In the genomic region with DNA sequence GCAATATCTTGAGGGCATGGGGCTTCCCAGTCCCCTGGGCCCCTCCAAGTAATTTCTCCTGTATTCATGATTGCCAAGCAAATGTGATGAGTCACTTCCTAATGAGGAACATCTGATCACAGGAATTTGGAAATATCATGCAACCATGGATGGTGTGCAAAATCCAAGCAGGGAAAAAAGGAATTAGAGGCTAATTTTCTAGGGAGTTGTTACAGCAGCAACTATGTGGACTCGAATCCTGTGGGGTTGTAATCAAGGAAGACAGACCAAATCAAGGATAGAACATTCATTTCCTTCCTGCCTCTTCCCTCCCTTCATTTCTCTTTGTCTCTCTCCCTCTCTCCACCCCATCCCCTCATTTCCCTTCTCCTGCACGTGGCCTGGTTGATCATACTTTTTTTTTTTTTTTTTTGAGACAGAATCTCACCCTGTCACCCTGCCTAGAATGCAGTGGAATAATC, we compare ENCODE assay signal across 10 cellular contexts. TPM values are rescaled to one million over a fixed set of nuclear protein-coding genes. Genes with fewer than 3 reads are reported as not detected.
A peak's percentile ranks its signal among the peaks of the same experiment; 100 is the strongest.
DNase-seq lines count a peak whose midpoint lies in the region; ATAC-seq lines count a peak whose summit lies in the region.
"Had no signal": no experiment of that assay in that cellular context is flagged by ENCODE, and none has a peak within 500 bp of the region (broad histone marks: within the 10 kb centered on the region; RNA-seq: fewer than 3 reads in every experiment).

No MANE protein-coding gene starts in this region.

- peak overlapping the region; percentile 34 for H3K27ac Mint-ChIP-seq in activated naive CD8-positive, alpha-beta T cell
- no peak overlapping the region for H3K27ac Mint-ChIP-seq in activated naive CD8-positive, alpha-beta T cell treated with anti-CD3 and anti-CD28 coated beads for 36 hours
- H3K27ac Mint-ChIP-seq in dendritic cell treated with granulocyte-macrophage colony-stimulating factor and Interleukin-4, amounts not matched to agents 40 ng/mL and 50 ng/mL, for 4 days, result peak overlapping the region; percentile 20
- H3K27ac Mint-ChIP-seq: activated T-helper 17 cell treated with anti-CD3 and anti-CD28 coated beads, Interleukin-2, amount 50 U/mL, for 72 hours; stimulated activated naive CD8-positive, alpha-beta T cell treated with anti-CD3 and anti-CD28 coated beads, Interleukin-15, Interleukin-2, amounts not matched to agents 100 ng/mL and 50 ng/mL, for 24 hours had no signal

- H3K27me3 Mint-ChIP-seq in activated naive CD8-positive, alpha-beta T cell, result no peaks in the 10 kb centered on the region
- no peaks in the 10 kb centered on the region for H3K27me3 Mint-ChIP-seq in activated naive CD8-positive, alpha-beta T cell treated with anti-CD3 and anti-CD28 coated beads for 36 hours
- H3K27me3 Mint-ChIP-seq in dendritic cell treated with granulocyte-macrophage colony-stimulating factor and Interleukin-4, amounts not matched to agents 40 ng/mL and 50 ng/mL, for 4 days, result no peaks in the 10 kb centered on the region
- H3K27me3 Mint-ChIP-seq: activated T-helper 17 cell treated with anti-CD3 and anti-CD28 coated beads, Interleukin-2, amount 50 U/mL, for 72 hours; stimulated activated naive CD8-positive, alpha-beta T cell treated with anti-CD3 and anti-CD28 coated beads, Interleukin-15, Interleukin-2, amounts not matched to agents 100 ng/mL and 50 ng/mL, for 24 hours had no signal

- peaks cover 33% of the 10 kb centered on the region for H3K4me1 Mint-ChIP-seq in activated naive CD8-positive, alpha-beta T cell (ENCODE audit: low read depth)
- H3K4me1 Mint-ChIP-seq in activated naive CD8-positive, alpha-beta T cell treated with anti-CD3 and anti-CD28 coated beads for 36 hours, result peaks cover 15% of the 10 kb centered on the region
- H3K4me1 Mint-ChIP-seq in dendritic cell treated with granulocyte-macrophage colony-stimulating factor and Interleukin-4, amounts not matched to agents 40 ng/mL and 50 ng/mL, for 4 days (ENCODE audit: low read depth), result peaks cover 32% of the 10 kb centered on the region

- no peaks in the 10 kb centered on the region for H3K36me3 Mint-ChIP-seq in activated naive CD8-positive, alpha-beta T cell
- peaks cover 1% of the 10 kb centered on the region for H3K36me3 Mint-ChIP-seq in activated naive CD8-positive, alpha-beta T cell treated with anti-CD3 and anti-CD28 coated beads for 36 hours
- H3K36me3 Mint-ChIP-seq in dendritic cell treated with granulocyte-macrophage colony-stimulating factor and Interleukin-4, amounts not matched to agents 40 ng/mL and 50 ng/mL, for 4 days (ENCODE audit: low read depth), result no peaks in the 10 kb centered on the region

- DNase-seq in activated naive CD8-positive, alpha-beta T cell treated with anti-CD3 and anti-CD28 coated beads for 36 hours, result no peak
- peak; percentile 81 for DNase-seq in stromal cell of bone marrow (ENCODE audit: low read depth)
- no peak for DNase-seq in SIG-M5 (lab: John Stamatoyannopoulos, UW)
- DNase-seq: right cardiac atrium, T-helper 1 cell had no signal

- no peak overlapping the region for H3K4me3 Mint-ChIP-seq in activated naive CD8-positive, alpha-beta T cell
- H3K4me3 Mint-ChIP-seq in activated naive CD8-positive, alpha-beta T cell treated with anti-CD3 and anti-CD28 coated beads for 36 hours, result no peak overlapping the region
- no peak overlapping the region for H3K4me3 Mint-ChIP-seq in dendritic cell treated with granulocyte-macrophage colony-stimulating factor and Interleukin-4, amounts not matched to agents 40 ng/mL and 50 ng/mL, for 4 days
- H3K4me3 Mint-ChIP-seq: stimulated activated naive CD8-positive, alpha-beta T cell treated with anti-CD3 and anti-CD28 coated beads, Interleukin-15, Interleukin-2, amounts not matched to agents 100 ng/mL and 50 ng/mL, for 24 hours had no signal

- intact Hi-C loops in dendritic cell treated with granulocyte-macrophage colony-stimulating factor and Interleukin-4, amounts not matched to agents 40 ng/mL and 50 ng/mL, for 4 days (cut with micrococcal nuclease), result no loop called here

- no peaks in the 10 kb centered on the region for H3K9me3 Mint-ChIP-seq in activated naive CD8-positive, alpha-beta T cell (ENCODE audit: low read depth)
- H3K9me3 Mint-ChIP-seq in activated naive CD8-positive, alpha-beta T cell treated with anti-CD3 and anti-CD28 coated beads for 36 hours, result no peaks in the 10 kb centered on the region
- H3K9me3 Mint-ChIP-seq in dendritic cell treated with granulocyte-macrophage colony-stimulating factor and Interleukin-4, amounts not matched to agents 40 ng/mL and 50 ng/mL, for 4 days, result no peaks in the 10 kb centered on the region
- H3K9me3 Mint-ChIP-seq: activated T-helper 17 cell treated with anti-CD3 and anti-CD28 coated beads, Interleukin-2, amount 50 U/mL, for 72 hours; stimulated activated naive CD8-positive, alpha-beta T cell treated with anti-CD3 and anti-CD28 coated beads, Interleukin-15, Interleukin-2, amounts not matched to agents 100 ng/mL and 50 ng/mL, for 24 hours had no signal

- ATAC-seq in HG03378 (IDR thresholded peaks at IDR 0.05; ENCODE audit: unreplicated experiment), result no peak
- ATAC-seq: activated T-helper 17 cell treated with anti-CD3 and anti-CD28 coated beads, Interleukin-2, amount 50 U/mL, for 72 hours had no signal

RNA-seq across cellular contexts. Expression of gene AGFG2, which starts 23.9 kb away (rescaled TPM):
- total RNA-seq in activated naive CD8-positive, alpha-beta T cell treated with anti-CD3 and anti-CD28 coated beads for 36 hours, result 10 to 100 TPM; 52.4 to 55.4 TPM

RNA-seq across cellular contexts. Expression of gene NYAP1, which starts 31.4 kb away (rescaled TPM):
- under 1 TPM; 0.29 to 0.34 TPM for total RNA-seq in activated naive CD8-positive, alpha-beta T cell treated with anti-CD3 and anti-CD28 coated beads for 36 hours

RNA-seq across cellular contexts. Expression of gene TSC22D4, which starts 36.1 kb away (rescaled TPM):
- 10 to 100 TPM; 81.4 to 83.7 TPM for total RNA-seq in activated naive CD8-positive, alpha-beta T cell treated with anti-CD3 and anti-CD28 coated beads for 36 hours

RNA-seq across cellular contexts. Expression of gene SPACDR, which starts 51.0 kb away (rescaled TPM):
- 1 to 10 TPM; 1.0 to 1.5 TPM for total RNA-seq in activated naive CD8-positive, alpha-beta T cell treated with anti-CD3 and anti-CD28 coated beads for 36 hours

RNA-seq across cellular contexts. Expression of gene SAP25, which starts 58.6 kb away (rescaled TPM):
- 1 to 10 TPM; 4.4 to 6.0 TPM for total RNA-seq in activated naive CD8-positive, alpha-beta T cell treated with anti-CD3 and anti-CD28 coated beads for 36 hours
